Comparison of ENCODE assay signal across 2 cellular contexts in the genomic region with DNA sequence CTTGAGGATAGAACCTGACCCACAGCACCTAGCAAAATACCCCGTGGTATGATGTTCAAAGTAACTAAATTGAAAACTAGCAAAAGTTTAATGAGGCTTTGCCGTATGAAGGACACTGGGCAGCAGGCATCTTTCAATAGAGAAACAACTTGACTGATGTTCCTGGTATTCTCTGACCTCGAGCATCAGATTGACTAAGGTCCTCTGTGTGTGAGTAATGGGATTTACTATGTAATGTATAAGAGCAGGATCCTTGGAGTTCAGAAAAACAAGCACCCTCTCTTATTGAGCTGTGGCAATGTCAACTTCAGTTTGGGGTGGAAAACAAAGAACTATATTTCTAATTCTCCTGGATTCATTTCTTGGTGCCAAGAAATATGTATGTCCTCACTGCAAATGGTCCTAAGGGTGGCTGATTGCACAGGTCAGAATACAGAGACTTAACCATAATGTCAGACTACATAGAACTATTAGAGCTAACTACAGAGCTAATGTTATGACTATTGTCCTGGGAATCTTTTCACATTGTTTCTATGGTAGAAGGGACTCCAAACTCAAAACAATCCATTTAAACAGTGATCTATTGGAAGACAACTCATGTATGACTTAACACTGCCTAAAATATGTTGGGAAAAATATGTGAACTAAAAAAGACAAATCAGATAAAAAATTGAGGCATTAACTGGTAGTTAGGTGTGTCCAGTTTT.
TF ChIP-seq lines count a peak whose summit lies in the region.

No MANE protein-coding gene starts in this region.

TF ChIP-seq in A549, 52 proteins besides CTCF, POLR2A, EP300 and RAD21:
- TF ChIP-seq EHMT2 (IDR thresholded peaks at IDR 0.05; ENCODE audit: low read depth): no peak
- TF ChIP-seq BHLHE40 (IDR thresholded peaks at IDR 0.05; ENCODE audit: low read depth, low read length): no peak
- no peak for TF ChIP-seq SMC3 (IDR thresholded peaks at IDR 0.05)
- no peak for TF ChIP-seq NFE2L2 (conservative IDR thresholded peaks at IDR 0.05; ENCODE audit: low read length)
- TF ChIP-seq CEBPB (IDR thresholded peaks at IDR 0.05): no peak
- no peak for TF ChIP-seq HOXB5 (CRISPR knock-in tag; IDR thresholded peaks at IDR 0.05)
- no peak for TF ChIP-seq NPAS2 (CRISPR knock-in tag; IDR thresholded peaks at IDR 0.05; ENCODE audit: borderline replicate concordance)
- no peak for TF ChIP-seq RCOR1 (IDR thresholded peaks at IDR 0.05; ENCODE audit: low read depth, low read length)

TF ChIP-seq in GM12878, 131 proteins besides CTCF, POLR2A, EP300 and RAD21:
- no peak for TF ChIP-seq ZNF207 (IDR thresholded peaks at IDR 0.05; ENCODE audit: borderline replicate concordance)
- no peak for TF ChIP-seq FOXK2 (IDR thresholded peaks at IDR 0.05)
- no peak for TF ChIP-seq SUZ12 (IDR thresholded peaks at IDR 0.05; ENCODE audit: unreplicated experiment)
- TF ChIP-seq ZBTB40 (IDR thresholded peaks at IDR 0.05; ENCODE audit: borderline replicate concordance): no peak
- TF ChIP-seq IRF3 (IDR thresholded peaks at IDR 0.05): no peak
- no peak for TF ChIP-seq JUNB (IDR thresholded peaks at IDR 0.05)
- no peak for TF ChIP-seq ESRRA (IDR thresholded peaks at IDR 0.05; ENCODE audit: low read length)
- TF ChIP-seq SMARCA5 (IDR thresholded peaks at IDR 0.05): no peak
- no peak for TF ChIP-seq MEF2A (IDR thresholded peaks at IDR 0.05; ENCODE audit: insufficient read depth, low read depth, low read length)
- TF ChIP-seq MYB (IDR thresholded peaks at IDR 0.05; ENCODE audit: borderline replicate concordance, low read depth, low read length): no peak
- TF ChIP-seq, protein P1, sequence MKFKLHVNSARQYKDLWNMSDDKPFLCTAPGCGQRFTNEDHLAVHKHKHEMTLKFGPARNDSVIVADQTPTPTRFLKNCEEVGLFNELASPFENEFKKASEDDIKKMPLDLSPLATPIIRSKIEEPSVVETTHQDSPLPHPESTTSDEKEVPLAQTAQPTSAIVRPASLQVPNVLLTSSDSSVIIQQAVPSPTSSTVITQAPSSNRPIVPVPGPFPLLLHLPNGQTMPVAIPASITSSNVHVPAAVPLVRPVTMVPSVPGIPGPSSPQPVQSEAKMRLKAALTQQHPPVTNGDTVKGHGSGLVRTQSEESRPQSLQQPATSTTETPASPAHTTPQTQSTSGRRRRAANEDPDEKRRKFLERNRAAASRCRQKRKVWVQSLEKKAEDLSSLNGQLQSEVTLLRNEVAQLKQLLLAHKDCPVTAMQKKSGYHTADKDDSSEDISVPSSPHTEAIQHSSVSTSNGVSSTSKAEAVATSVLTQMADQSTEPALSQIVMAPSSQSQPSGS (IDR thresholded peaks at IDR 0.05; ENCODE audit: low read length): no peak
- TF ChIP-seq ZNF217 (IDR thresholded peaks at IDR 0.05): no peak
- no peak for TF ChIP-seq SUPT20H (IDR thresholded peaks at IDR 0.05; ENCODE audit: borderline replicate concordance, control insufficient read depth, low read depth, low read length)
- TF ChIP-seq, protein P2, sequence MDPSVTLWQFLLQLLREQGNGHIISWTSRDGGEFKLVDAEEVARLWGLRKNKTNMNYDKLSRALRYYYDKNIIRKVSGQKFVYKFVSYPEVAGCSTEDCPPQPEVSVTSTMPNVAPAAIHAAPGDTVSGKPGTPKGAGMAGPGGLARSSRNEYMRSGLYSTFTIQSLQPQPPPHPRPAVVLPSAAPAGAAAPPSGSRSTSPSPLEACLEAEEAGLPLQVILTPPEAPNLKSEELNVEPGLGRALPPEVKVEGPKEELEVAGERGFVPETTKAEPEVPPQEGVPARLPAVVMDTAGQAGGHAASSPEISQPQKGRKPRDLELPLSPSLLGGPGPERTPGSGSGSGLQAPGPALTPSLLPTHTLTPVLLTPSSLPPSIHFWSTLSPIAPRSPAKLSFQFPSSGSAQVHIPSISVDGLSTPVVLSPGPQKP (IDR thresholded peaks at IDR 0.05; ENCODE audit: low read depth, low read length): no peak
- no peak for TF ChIP-seq RUNX3 (IDR thresholded peaks at IDR 0.05; ENCODE audit: low read length)
- TF ChIP-seq, protein P3, sequence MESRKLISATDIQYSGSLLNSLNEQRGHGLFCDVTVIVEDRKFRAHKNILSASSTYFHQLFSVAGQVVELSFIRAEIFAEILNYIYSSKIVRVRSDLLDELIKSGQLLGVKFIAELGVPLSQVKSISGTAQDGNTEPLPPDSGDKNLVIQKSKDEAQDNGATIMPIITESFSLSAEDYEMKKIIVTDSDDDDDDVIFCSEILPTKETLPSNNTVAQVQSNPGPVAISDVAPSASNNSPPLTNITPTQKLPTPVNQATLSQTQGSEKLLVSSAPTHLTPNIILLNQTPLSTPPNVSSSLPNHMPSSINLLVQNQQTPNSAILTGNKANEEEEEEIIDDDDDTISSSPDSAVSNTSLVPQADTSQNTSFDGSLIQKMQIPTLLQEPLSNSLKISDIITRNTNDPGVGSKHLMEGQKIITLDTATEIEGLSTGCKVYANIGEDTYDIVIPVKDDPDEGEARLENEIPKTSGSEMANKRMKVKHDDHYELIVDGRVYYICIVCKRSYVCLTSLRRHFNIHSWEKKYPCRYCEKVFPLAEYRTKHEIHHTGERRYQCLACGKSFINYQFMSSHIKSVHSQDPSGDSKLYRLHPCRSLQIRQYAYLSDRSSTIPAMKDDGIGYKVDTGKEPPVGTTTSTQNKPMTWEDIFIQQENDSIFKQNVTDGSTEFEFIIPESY (IDR thresholded peaks at IDR 0.05): no peak
- TF ChIP-seq YBX1 (IDR thresholded peaks at IDR 0.05): no peak
- no peak for TF ChIP-seq SRF (IDR thresholded peaks at IDR 0.05; ENCODE audit: low read depth in 2 of 2, low read length in 2 of 2)
- TF ChIP-seq REST (IDR thresholded peaks at IDR 0.05; ENCODE audit: low read depth, low read length): no peak
TF ChIP-seq in GM12878: peak in this region for 0.
